10 cellular contexts compared by ENCODE assay signal in the genomic region with DNA sequence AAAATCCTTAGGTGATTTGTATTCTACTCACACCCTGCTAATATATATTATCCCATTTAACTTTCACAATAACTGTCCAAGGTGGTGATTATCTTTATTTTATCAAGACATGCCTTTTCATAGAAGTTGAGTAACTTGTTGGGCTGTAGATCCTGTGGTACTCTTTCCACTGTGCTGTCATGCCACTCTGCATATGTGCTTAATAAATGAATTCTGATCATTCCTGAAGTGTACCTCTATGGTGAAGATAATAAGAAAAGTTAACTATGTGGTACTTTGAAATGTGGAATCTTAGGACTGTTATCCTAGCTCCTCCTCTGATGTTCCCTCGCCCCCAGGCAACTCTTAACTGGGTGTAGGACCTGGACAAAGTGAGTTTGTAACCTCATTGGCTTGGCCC. TPM values are rescaled to one million over a fixed set of nuclear protein-coding genes. Genes with fewer than 3 reads are reported as not detected.
DNase-seq lines count a peak whose midpoint lies in the region; ATAC-seq and TF ChIP-seq lines count a peak whose summit lies in the region.
"Had no signal": no experiment of that assay in that cellular context is flagged by ENCODE, and none has a peak within 500 bp of the region (broad histone marks: within the 10 kb centered on the region; RNA-seq: fewer than 3 reads in every experiment).

No MANE protein-coding gene starts in this region.

- H3K4me3 Mint-ChIP-seq in CD8-positive, alpha-beta T cell, result peak overlapping the region; percentile 99
- no peak overlapping the region for H3K4me3 Mint-ChIP-seq in mesothelial cell of epicardium
- H3K4me3 Mint-ChIP-seq: nephron progenitor cell had no signal

- H4K20me1 ChIP-seq in Loucy (ENCODE audit: insufficient read depth, low read length, poor library complexity, severe bottlenecking) (peaks cover 52% of the 10 kb centered on the region), mammary epithelial cell (ENCODE audit: insufficient read depth, low read length) (no peaks in the 10 kb centered on the region)

- H3K4me2 ChIP-seq in Loucy (ENCODE audit: low read depth, low read length, poor library complexity, severe bottlenecking) (peak overlapping the region; percentile 92), mammary epithelial cell (ENCODE audit: insufficient read depth, low read depth, low read length) (peak overlapping the region; percentile 64), parathyroid adenoma (ENCODE audit: low read length) (peak overlapping the region; percentile 7)

- POLR2A ChIA-PET in CD8-positive, alpha-beta T cell (lab: Charles Lee), result interaction anchor here (1.4 to 3.7 kb wide), 3 partner anchors 43 to 129 kb away, joined by 4 to 22 read pairs (median 5); no protein-coding TSS in a partner anchor

- no peaks in the 10 kb centered on the region for H3K9me3 Mint-ChIP-seq in CD8-positive, alpha-beta T cell
- no peaks in the 10 kb centered on the region for H3K9me3 Mint-ChIP-seq in mesothelial cell of epicardium
- H3K9me3 Mint-ChIP-seq: nephron progenitor cell had no signal

- H3K9me2 ChIP-seq in Loucy (replicated peaks; ENCODE audit: low read depth, low read length), result no peaks in the 10 kb centered on the region

- no peaks in the 10 kb centered on the region for H3K27me3 Mint-ChIP-seq in CD8-positive, alpha-beta T cell (ENCODE audit: low read depth)
- H3K27me3 Mint-ChIP-seq in mesothelial cell of epicardium (ENCODE audit: low read depth), result no peaks in the 10 kb centered on the region

- dilution Hi-C loops in mammary epithelial cell (cut with HindIII; ENCODE audit: low sequenced_read_pairs), result no loop called here

- H3K4me1 Mint-ChIP-seq in CD8-positive, alpha-beta T cell (ENCODE audit: low read depth), result peaks cover 77% of the 10 kb centered on the region
- peaks cover 46% of the 10 kb centered on the region for H3K4me1 Mint-ChIP-seq in mesothelial cell of epicardium

- intact Hi-C loops in CD8-positive, alpha-beta T cell (cut with DNase I, micrococcal nuclease), result loop anchor here (10.0 kb wide), 2 partner anchors 487 to 707 kb away; a partner anchor contains a TSS
- intact Hi-C loops in mammary epithelial cell (cut with micrococcal nuclease), result no loop called here

- H3K36me3 ChIP-seq in CD8-positive, alpha-beta T cell (ENCODE audit: insufficient read depth, low read length), result no peaks in the 10 kb centered on the region
- H3K36me3 ChIP-seq in Loucy (ENCODE audit: insufficient read depth, low read length) (no peaks in the 10 kb centered on the region), mammary epithelial cell (ENCODE audit: insufficient read depth, low read length) (no peaks in the 10 kb centered on the region), parathyroid adenoma (ENCODE audit: control insufficient read depth, insufficient read depth, low read length) (no peaks in the 10 kb centered on the region)

- H3K27ac ChIP-seq in CD8-positive, alpha-beta T cell (ENCODE audit: low read depth, low read length), result no peak overlapping the region
- H3K27ac ChIP-seq in mammary epithelial cell (ENCODE audit: insufficient read depth, low read depth, low read length) (no peak overlapping the region), parathyroid adenoma (no peak overlapping the region)

- H3K27me3 ChIP-seq in CD8-positive, alpha-beta T cell (ENCODE audit: insufficient read depth, low read length), result no peaks in the 10 kb centered on the region
- no peaks in the 10 kb centered on the region for H3K27me3 ChIP-seq in Loucy (ENCODE audit: insufficient read depth, low read length, poor library complexity, severe bottlenecking)
- no peaks in the 10 kb centered on the region for H3K27me3 ChIP-seq in mammary epithelial cell (ENCODE audit: insufficient read depth, low read length)
- H3K27me3 ChIP-seq in parathyroid adenoma (ENCODE audit: control insufficient read depth, insufficient read depth, low read length), result no peaks in the 10 kb centered on the region

- peaks cover 65% of the 10 kb centered on the region for H3K36me3 Mint-ChIP-seq in CD8-positive, alpha-beta T cell
- no peaks in the 10 kb centered on the region for H3K36me3 Mint-ChIP-seq in mesothelial cell of epicardium

- no TSS peak for BruUV-seq in mammary epithelial cell (replicated peaks; lab: Mats Ljungman, UMichigan)

- TF ChIP-seq CTCF in CD8-positive, alpha-beta T cell (IDR thresholded peaks at IDR 0.05), result no peak
- no peak for TF ChIP-seq CTCF in Loucy (conservative IDR thresholded peaks at IDR 0.05; ENCODE audit: low read length)
- no peak for TF ChIP-seq CTCF in mammary epithelial cell (conservative IDR thresholded peaks at IDR 0.05 in 1 of 2, IDR thresholded peaks at IDR 0.05 in 1 of 2; ENCODE audit: extremely low read depth in 1 of 2, insufficient read depth in 1 of 2, low read depth in 1 of 2, low read length in 2 of 2)
- no peak for TF ChIP-seq CTCF in parathyroid adenoma (IDR thresholded peaks at IDR 0.05)
- no peak for TF ChIP-seq CTCF in mesothelial cell of epicardium (IDR thresholded peaks at IDR 0.05; ENCODE audit: unreplicated experiment)

- WGBS in mammary epithelial cell (ENCODE audit: low coverage, missing lambda C conversion rate), result 100% methylated on average over 1 of the region's 1 CpG

- CTCF ChIA-PET in CD8-positive, alpha-beta T cell (lab: Charles Lee), result interaction anchor here (1.6 to 2.1 kb wide), 4 partner anchors 68 to 330 kb away, joined by 5 to 14 read pairs (median 6); no protein-coding TSS in a partner anchor
- CTCF ChIA-PET in mammary epithelial cell (lab: Charles Lee; ENCODE audit: low non-redundant PET), result no interaction called here

- H3K9me3 ChIP-seq in CD8-positive, alpha-beta T cell (ENCODE audit: low read length), result no peaks in the 10 kb centered on the region
- H3K9me3 ChIP-seq in Loucy (ENCODE audit: insufficient read depth, low read depth, low read length), result no peaks in the 10 kb centered on the region
- H3K9me3 ChIP-seq in mammary epithelial cell (replicated peaks; ENCODE audit: insufficient read depth, low read length), result no peaks in the 10 kb centered on the region
- H3K9me3 ChIP-seq in parathyroid adenoma (ENCODE audit: control insufficient read depth, low read length), result no peaks in the 10 kb centered on the region

- H3K4me3 ChIP-seq in CD8-positive, alpha-beta T cell (ENCODE audit: low read depth, low read length), result peak overlapping the region; percentile 70
- H3K4me3 ChIP-seq in Loucy (ENCODE audit: low read length, poor library complexity, severe bottlenecking) (peak overlapping the region; percentile 85), mammary epithelial cell (replicated peaks in 1 of 3; ENCODE audit: insufficient read depth in 1 of 3, low read depth in 2 of 3, low read length in 3 of 3) (no peak overlapping the region), parathyroid adenoma (ENCODE audit: low read depth, low read length) (no peak overlapping the region)

- in situ Hi-C loops in mammary epithelial cell (cut with MboI; ENCODE audit: low sequenced_read_pairs in 2 of 2), result no loop called here

- DNase-seq in CD8-positive, alpha-beta T cell, result no peak
- DNase-seq in mammary epithelial cell (no peak), mesothelial cell of epicardium (ENCODE audit: low spot score in 2 of 2, unreplicated experiment in 2 of 2) (no peak)
- no peak for DNase-seq in stimulated activated CD4-positive, alpha-beta T cell treated with anti-CD3 and anti-CD28 coated beads, Interleukin-12 subunit alpha, Interleukin-12 subunit beta, amount 100 ng/mL, for 4 hours
- DNase-seq: NCI-H2107, nephron progenitor cell, substantia nigra had no signal

- peaks cover 93% of the 10 kb centered on the region for H3K79me2 ChIP-seq in Loucy (ENCODE audit: insufficient read depth, low read length)
- H3K79me2 ChIP-seq in mammary epithelial cell (ENCODE audit: insufficient read depth, low read length), result peaks cover 95% of the 10 kb centered on the region
- peaks cover 72% of the 10 kb centered on the region for H3K79me2 ChIP-seq in parathyroid adenoma

- H3F3A ChIP-seq in Loucy (ENCODE audit: low read depth), result peaks cover 2% of the 10 kb centered on the region; the same call in 1 of the 2 replicates

- peak overlapping the region; percentile 91 for H3K27ac Mint-ChIP-seq in CD8-positive, alpha-beta T cell
- H3K27ac Mint-ChIP-seq in mesothelial cell of epicardium, result no peak overlapping the region
- H3K27ac Mint-ChIP-seq: nephron progenitor cell had no signal

- H3K9ac ChIP-seq in Loucy (ENCODE audit: low read depth, low read length, poor library complexity, severe bottlenecking) (peak overlapping the region; percentile 74), mammary epithelial cell (ENCODE audit: insufficient read depth, low read length) (no peak overlapping the region), parathyroid adenoma (no peak overlapping the region)

- H2AFZ ChIP-seq in Loucy (ENCODE audit: low read length), result no peak overlapping the region
- no peak overlapping the region for H2AFZ ChIP-seq in mammary epithelial cell (ENCODE audit: low read depth, low read length)
- no peak overlapping the region for H2AFZ ChIP-seq in parathyroid adenoma

- peaks cover 70% of the 10 kb centered on the region for H3K4me1 ChIP-seq in CD8-positive, alpha-beta T cell (ENCODE audit: insufficient read depth, low read length)
- peaks cover 89% of the 10 kb centered on the region for H3K4me1 ChIP-seq in Loucy (ENCODE audit: insufficient read depth, low read length, poor library complexity, severe bottlenecking)
- H3K4me1 ChIP-seq in mammary epithelial cell (ENCODE audit: insufficient read depth, low read length), result peaks cover 37% of the 10 kb centered on the region
- H3K4me1 ChIP-seq in parathyroid adenoma, result peaks cover 19% of the 10 kb centered on the region

- no peak for ATAC-seq in CD8-positive, alpha-beta T cell
- no peak for ATAC-seq in GM19328 (IDR thresholded peaks at IDR 0.05; ENCODE audit: unreplicated experiment)

RNA-seq across cellular contexts. Expression of a gene that starts 5.2 kb away (rescaled TPM):
- total RNA-seq in CD8-positive, alpha-beta T cell, result 100 to 1,000 TPM; 280 to 281 TPM
- total RNA-seq in mammary epithelial cell (10 to 100 TPM; 17.5 to 18.6 TPM), mesothelial cell of epicardium (19.3 to 21.1 TPM (median 20.9 TPM) in 3 replicates)
- 7.8 TPM for polyA plus RNA-seq in mammary epithelial cell
- 27.2 TPM for polyA minus RNA-seq in mammary epithelial cell

Comparison
In these comparisons a context has a peak if more than half of its experiments do, and no peak if none do; other contexts are left out.
1. H3K4me3 ChIP-seq: peak in CD8-positive, alpha-beta T cell (single experiment) and Loucy (single experiment); none in mammary epithelial cell (0 of 3) and parathyroid adenoma (single experiment).
2. H3K4me2 ChIP-seq: peak in every context shown above with its lines; median percentile 92 in Loucy; 64 in mammary epithelial cell; 7 in parathyroid adenoma.
3. RNA of a gene that starts 5.2 kb away (total RNA-seq): 280 to 281 TPM in CD8-positive, alpha-beta T cell; 19.3 to 21.1 TPM in mesothelial cell of epicardium and 17.5 to 18.6 TPM in mammary epithelial cell; every median in the first group is over 10 times any median in the second.